6 cellular contexts compared by ENCODE assay signal in genomic region chr6:151131346-151131745, GRCh38.
"Had no signal": no experiment of that assay in that cellular context is flagged by ENCODE, and none has a peak within 500 bp of the region (broad histone marks: within the 10 kb centered on the region; RNA-seq: fewer than 3 reads in every experiment).

No MANE protein-coding gene starts in this region.

- ATAC-seq: GM23338, HepG2 had no signal

- H3K27me3 Mint-ChIP-seq: IgD-negative memory B cell had no signal

- DNase-seq: H9, HCEC 1CT had no signal

- H3K4me3 Mint-ChIP-seq: GM23338, H9, IgD-negative memory B cell had no signal

- H3K27ac ChIP-seq: HL-60 had no signal

- H3K4me3 ChIP-seq: GM23338 had no signal

- H3K27ac Mint-ChIP-seq: GM23338, H9, IgD-negative memory B cell had no signal
